Comparison of ENCODE assay signal across 2 cellular contexts in the genomic region with DNA sequence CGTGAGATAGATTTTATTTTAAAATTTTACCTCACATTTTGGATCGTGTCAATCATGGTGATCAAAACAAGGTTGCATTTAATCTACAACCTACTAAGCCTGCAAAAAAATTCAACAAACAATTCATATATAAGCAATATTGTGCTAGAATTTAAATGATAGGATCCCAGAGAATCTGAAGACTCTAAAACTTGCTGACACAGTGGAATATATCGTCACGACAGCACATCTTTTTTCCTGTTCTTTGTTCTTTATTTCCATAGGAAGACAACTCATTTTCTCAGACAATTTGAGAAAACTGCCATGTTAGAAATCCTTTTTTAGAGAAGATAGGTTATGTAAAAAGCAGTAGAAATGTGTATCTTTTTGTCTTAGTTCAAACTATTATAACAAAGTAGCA.
TF ChIP-seq lines count a peak whose summit lies in the region.

No MANE protein-coding gene starts in this region.

TF ChIP-seq in IMR-90, 13 proteins besides CTCF, POLR2A, EP300 and RAD21:
- no peak for TF ChIP-seq USF2 (IDR thresholded peaks at IDR 0.05; ENCODE audit: low read depth, low read length)
- no peak for TF ChIP-seq FOS (IDR thresholded peaks at IDR 0.05; ENCODE audit: low read depth, low read length)
- TF ChIP-seq MAFK (IDR thresholded peaks at IDR 0.05; ENCODE audit: low read depth, low read length): peak; percentile 80
- no peak for TF ChIP-seq RCOR1 (IDR thresholded peaks at IDR 0.05; ENCODE audit: insufficient replicate concordance, low read length)

TF ChIP-seq in neural cell, 6 proteins besides CTCF, POLR2A, EP300 and RAD21 (continued from another document):
- TF ChIP-seq, protein P1, sequence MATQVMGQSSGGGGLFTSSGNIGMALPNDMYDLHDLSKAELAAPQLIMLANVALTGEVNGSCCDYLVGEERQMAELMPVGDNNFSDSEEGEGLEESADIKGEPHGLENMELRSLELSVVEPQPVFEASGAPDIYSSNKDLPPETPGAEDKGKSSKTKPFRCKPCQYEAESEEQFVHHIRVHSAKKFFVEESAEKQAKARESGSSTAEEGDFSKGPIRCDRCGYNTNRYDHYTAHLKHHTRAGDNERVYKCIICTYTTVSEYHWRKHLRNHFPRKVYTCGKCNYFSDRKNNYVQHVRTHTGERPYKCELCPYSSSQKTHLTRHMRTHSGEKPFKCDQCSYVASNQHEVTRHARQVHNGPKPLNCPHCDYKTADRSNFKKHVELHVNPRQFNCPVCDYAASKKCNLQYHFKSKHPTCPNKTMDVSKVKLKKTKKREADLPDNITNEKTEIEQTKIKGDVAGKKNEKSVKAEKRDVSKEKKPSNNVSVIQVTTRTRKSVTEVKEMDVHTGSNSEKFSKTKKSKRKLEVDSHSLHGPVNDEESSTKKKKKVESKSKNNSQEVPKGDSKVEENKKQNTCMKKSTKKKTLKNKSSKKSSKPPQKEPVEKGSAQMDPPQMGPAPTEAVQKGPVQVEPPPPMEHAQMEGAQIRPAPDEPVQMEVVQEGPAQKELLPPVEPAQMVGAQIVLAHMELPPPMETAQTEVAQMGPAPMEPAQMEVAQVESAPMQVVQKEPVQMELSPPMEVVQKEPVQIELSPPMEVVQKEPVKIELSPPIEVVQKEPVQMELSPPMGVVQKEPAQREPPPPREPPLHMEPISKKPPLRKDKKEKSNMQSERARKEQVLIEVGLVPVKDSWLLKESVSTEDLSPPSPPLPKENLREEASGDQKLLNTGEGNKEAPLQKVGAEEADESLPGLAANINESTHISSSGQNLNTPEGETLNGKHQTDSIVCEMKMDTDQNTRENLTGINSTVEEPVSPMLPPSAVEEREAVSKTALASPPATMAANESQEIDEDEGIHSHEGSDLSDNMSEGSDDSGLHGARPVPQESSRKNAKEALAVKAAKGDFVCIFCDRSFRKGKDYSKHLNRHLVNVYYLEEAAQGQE (IDR thresholded peaks at IDR 0.05; ENCODE audit: borderline replicate concordance): no peak
- no peak for TF ChIP-seq POLR2AphosphoS5 (IDR thresholded peaks at IDR 0.05)
- no peak for TF ChIP-seq MXI1 (conservative IDR thresholded peaks at IDR 0.05; ENCODE audit: poor library complexity, severe bottlenecking)
TF ChIP-seq in neural cell: peak in this region for 0.
